ENCODE assay signal across 15 cellular contexts in the genomic region with DNA sequence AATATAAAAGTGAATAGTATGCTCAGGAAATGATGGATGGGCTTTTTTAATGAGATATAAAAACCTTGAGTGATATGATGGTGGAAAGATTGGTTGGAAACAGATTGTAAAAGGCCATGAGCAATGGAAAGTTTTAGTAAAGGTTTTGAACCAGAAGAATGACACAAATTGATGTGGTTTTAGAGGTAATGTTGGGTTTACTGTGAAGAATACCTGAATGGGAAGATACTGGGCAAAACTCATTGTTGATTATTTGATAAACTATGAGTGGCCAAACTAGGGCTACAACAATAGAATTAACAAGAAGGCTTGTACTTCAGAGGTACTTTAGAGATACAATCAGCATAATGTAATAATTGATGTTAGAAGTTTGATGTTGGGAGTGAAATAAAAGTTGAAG.
"Had no signal": no experiment of that assay in that cellular context is flagged by ENCODE, and none has a peak within 500 bp of the region (broad histone marks: within the 10 kb centered on the region; RNA-seq: fewer than 3 reads in every experiment).

No MANE protein-coding gene starts in this region.

- DNase-seq: effector memory CD4-positive, alpha-beta T cell; heart left ventricle; hippocampal formation; left colon; left ventricle myocardium superior; mesenchymal stem cell; midbrain; nucleus accumbens; ovary; sigmoid colon; stimulated activated naive CD4-positive, alpha-beta T cell treated with Interleukin-2 at 50 U/mL for 16 hours; transverse colon had no signal

- H3K36me3 Mint-ChIP-seq: natural killer cell treated with Interleukin-12 subunit alpha and Interleukin-12 subunit beta and Interleukin-15 and Interleukin-18, amount 100 ng/mL, for 72 hours; neural progenitor cell had no signal

- H3K9me3 Mint-ChIP-seq: neural progenitor cell had no signal

- H3K4me1 Mint-ChIP-seq: neural progenitor cell had no signal

- H3K27ac Mint-ChIP-seq: natural killer cell treated with Interleukin-12 subunit alpha and Interleukin-12 subunit beta and Interleukin-15 and Interleukin-18, amount 100 ng/mL, for 72 hours; neural progenitor cell had no signal

- ATAC-seq: esophagus mucosa; heart left ventricle; left colon; left ventricle myocardium superior; natural killer cell treated with Interleukin-12 subunit alpha and Interleukin-12 subunit beta and Interleukin-15 and Interleukin-18, amount 100 ng/mL, for 72 hours had no signal

- H3K27me3 Mint-ChIP-seq: natural killer cell treated with Interleukin-12 subunit alpha and Interleukin-12 subunit beta and Interleukin-15 and Interleukin-18, amount 100 ng/mL, for 72 hours had no signal

- H3K4me3 Mint-ChIP-seq: natural killer cell treated with Interleukin-12 subunit alpha and Interleukin-12 subunit beta and Interleukin-15 and Interleukin-18, amount 100 ng/mL, for 72 hours; neural progenitor cell had no signal
